In the genomic region with DNA sequence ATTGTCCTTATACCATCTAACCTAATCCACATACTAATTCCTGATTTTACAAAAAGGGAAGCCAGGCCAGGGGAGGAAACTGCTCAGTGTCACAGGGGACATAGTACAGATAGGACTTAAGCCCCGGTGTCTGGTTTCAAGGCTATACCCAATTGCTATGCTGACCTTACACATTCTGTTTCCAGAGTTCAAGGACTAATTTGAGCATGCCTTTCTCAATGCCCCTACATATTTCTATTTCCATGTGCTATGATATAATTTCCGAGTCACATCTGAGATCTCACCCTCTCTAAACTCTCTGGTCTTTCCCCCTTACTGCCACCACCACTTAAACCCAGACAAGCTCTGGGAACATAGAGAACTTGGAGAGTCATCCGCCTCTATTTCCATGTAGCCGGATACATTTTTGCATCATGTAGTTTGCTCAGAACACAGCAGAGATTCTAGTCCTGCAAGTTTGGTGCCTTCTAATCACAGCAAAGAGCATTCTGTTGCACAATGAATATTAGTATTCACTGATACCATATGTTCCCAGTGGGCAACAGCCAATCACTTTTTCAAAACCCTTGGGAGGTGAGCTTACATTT, we compare ENCODE assay signal across 1 cellular context.
TF ChIP-seq lines count a peak whose summit lies in the region.

No MANE protein-coding gene starts in this region.

TF ChIP-seq in HepG2, 621 proteins besides CTCF, POLR2A, EP300 and RAD21 (continued from another document and continues in another):
- TF ChIP-seq, protein P1, sequence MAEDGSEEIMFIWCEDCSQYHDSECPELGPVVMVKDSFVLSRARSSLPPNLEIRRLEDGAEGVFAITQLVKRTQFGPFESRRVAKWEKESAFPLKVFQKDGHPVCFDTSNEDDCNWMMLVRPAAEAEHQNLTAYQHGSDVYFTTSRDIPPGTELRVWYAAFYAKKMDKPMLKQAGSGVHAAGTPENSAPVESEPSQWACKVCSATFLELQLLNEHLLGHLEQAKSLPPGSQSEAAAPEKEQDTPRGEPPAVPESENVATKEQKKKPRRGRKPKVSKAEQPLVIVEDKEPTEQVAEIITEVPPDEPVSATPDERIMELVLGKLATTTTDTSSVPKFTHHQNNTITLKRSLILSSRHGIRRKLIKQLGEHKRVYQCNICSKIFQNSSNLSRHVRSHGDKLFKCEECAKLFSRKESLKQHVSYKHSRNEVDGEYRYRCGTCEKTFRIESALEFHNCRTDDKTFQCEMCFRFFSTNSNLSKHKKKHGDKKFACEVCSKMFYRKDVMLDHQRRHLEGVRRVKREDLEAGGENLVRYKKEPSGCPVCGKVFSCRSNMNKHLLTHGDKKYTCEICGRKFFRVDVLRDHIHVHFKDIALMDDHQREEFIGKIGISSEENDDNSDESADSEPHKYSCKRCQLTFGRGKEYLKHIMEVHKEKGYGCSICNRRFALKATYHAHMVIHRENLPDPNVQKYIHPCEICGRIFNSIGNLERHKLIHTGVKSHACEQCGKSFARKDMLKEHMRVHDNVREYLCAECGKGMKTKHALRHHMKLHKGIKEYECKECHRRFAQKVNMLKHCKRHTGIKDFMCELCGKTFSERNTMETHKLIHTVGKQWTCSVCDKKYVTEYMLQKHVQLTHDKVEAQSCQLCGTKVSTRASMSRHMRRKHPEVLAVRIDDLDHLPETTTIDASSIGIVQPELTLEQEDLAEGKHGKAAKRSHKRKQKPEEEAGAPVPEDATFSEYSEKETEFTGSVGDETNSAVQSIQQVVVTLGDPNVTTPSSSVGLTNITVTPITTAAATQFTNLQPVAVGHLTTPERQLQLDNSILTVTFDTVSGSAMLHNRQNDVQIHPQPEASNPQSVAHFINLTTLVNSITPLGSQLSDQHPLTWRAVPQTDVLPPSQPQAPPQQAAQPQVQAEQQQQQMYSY (CRISPR knock-in tag; IDR thresholded peaks at IDR 0.05) = no peak
- TF ChIP-seq SSRP1 (CRISPR knock-in tag; IDR thresholded peaks at IDR 0.05) (no peak), ZGPAT (CRISPR knock-in tag; IDR thresholded peaks at IDR 0.05) (no peak), GLI4 (CRISPR knock-in tag; IDR thresholded peaks at IDR 0.05; ENCODE audit: borderline replicate concordance) (no peak), ATAD3A (CRISPR knock-in tag; IDR thresholded peaks at IDR 0.05) (no peak), ZNF781 (CRISPR knock-in tag; IDR thresholded peaks at IDR 0.05; ENCODE audit: borderline replicate concordance, not compliant biosample characterization) (no peak), ZNF775 (CRISPR knock-in tag; IDR thresholded peaks at IDR 0.05; ENCODE audit: borderline replicate concordance) (no peak), FOXJ3 (CRISPR knock-in tag; IDR thresholded peaks at IDR 0.05; ENCODE audit: borderline replicate concordance) (peak; percentile 67; the same call in 1 of the 2 replicates), SIN3B (IDR thresholded peaks at IDR 0.05; ENCODE audit: low read length) (no peak), THAP7 (CRISPR knock-in tag; IDR thresholded peaks at IDR 0.05) (no peak), ZNF512B (CRISPR knock-in tag; IDR thresholded peaks at IDR 0.05; ENCODE audit: borderline replicate concordance) (no peak), YY1 (IDR thresholded peaks at IDR 0.05; ENCODE audit: insufficient read depth, insufficient replicate concordance, low read depth, low read length) (no peak), SP5 (CRISPR knock-in tag; IDR thresholded peaks at IDR 0.05; ENCODE audit: borderline replicate concordance, low read depth) (no peak), SAFB2 (CRISPR knock-in tag; IDR thresholded peaks at IDR 0.05; ENCODE audit: borderline replicate concordance, low read depth) (no peak), NFYB (CRISPR knock-in tag; IDR thresholded peaks at IDR 0.05) (no peak), ZNF367 (CRISPR knock-in tag; IDR thresholded peaks at IDR 0.05; ENCODE audit: borderline replicate concordance) (no peak), PHF21A (CRISPR knock-in tag; IDR thresholded peaks at IDR 0.05) (0 out of 2 replicates have a peak, but pooled peaks have one; percentile 22), ZFAT (CRISPR knock-in tag; conservative IDR thresholded peaks at IDR 0.05) (no peak), MED8 (CRISPR knock-in tag; IDR thresholded peaks at IDR 0.05; ENCODE audit: insufficient replicate concordance) (no peak), PATZ1 (CRISPR knock-in tag; IDR thresholded peaks at IDR 0.05) (no peak), ZNF282 (IDR thresholded peaks at IDR 0.05; ENCODE audit: partially characterized antibody) (no peak), LCORL (IDR thresholded peaks at IDR 0.05) (peak; percentile 76; the same call in 1 of the 2 replicates), LCORL (CRISPR knock-in tag; IDR thresholded peaks at IDR 0.05) (0 out of 2 replicates have a peak, but pooled peaks have one; percentile 53), ZNF558 (CRISPR knock-in tag; IDR thresholded peaks at IDR 0.05; ENCODE audit: borderline replicate concordance) (no peak), KLF6 (CRISPR knock-in tag; IDR thresholded peaks at IDR 0.05) (no peak), MYNN (CRISPR knock-in tag; IDR thresholded peaks at IDR 0.05; ENCODE audit: low read depth) (no peak), GPBP1L1 (CRISPR knock-in tag; IDR thresholded peaks at IDR 0.05) (no peak), ZNF33A (CRISPR knock-in tag; IDR thresholded peaks at IDR 0.05; ENCODE audit: borderline replicate concordance) (no peak), NFE2L2 (IDR thresholded peaks at IDR 0.05; ENCODE audit: low read length) (no peak), GFI1 (CRISPR knock-in tag; IDR thresholded peaks at IDR 0.05; ENCODE audit: borderline replicate concordance) (peak; percentile 70), DNMT1 (CRISPR knock-in tag; IDR thresholded peaks at IDR 0.05) (no peak), ZFP82 (CRISPR knock-in tag; IDR thresholded peaks at IDR 0.05; ENCODE audit: borderline replicate concordance) (no peak), REXO4 (CRISPR knock-in tag; IDR thresholded peaks at IDR 0.05; ENCODE audit: borderline replicate concordance) (no peak), ZC3H4 (CRISPR knock-in tag; IDR thresholded peaks at IDR 0.05; ENCODE audit: borderline replicate concordance) (no peak)
- TF ChIP-seq, protein P2, sequence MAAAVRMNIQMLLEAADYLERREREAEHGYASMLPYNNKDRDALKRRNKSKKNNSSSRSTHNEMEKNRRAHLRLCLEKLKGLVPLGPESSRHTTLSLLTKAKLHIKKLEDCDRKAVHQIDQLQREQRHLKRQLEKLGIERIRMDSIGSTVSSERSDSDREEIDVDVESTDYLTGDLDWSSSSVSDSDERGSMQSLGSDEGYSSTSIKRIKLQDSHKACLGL (CRISPR knock-in tag; IDR thresholded peaks at IDR 0.05) = no peak
- TF ChIP-seq, protein P3, sequence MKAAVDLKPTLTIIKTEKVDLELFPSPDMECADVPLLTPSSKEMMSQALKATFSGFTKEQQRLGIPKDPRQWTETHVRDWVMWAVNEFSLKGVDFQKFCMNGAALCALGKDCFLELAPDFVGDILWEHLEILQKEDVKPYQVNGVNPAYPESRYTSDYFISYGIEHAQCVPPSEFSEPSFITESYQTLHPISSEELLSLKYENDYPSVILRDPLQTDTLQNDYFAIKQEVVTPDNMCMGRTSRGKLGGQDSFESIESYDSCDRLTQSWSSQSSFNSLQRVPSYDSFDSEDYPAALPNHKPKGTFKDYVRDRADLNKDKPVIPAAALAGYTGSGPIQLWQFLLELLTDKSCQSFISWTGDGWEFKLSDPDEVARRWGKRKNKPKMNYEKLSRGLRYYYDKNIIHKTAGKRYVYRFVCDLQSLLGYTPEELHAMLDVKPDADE (CRISPR knock-in tag; IDR thresholded peaks at IDR 0.05) = no peak
- TF ChIP-seq, protein P4, sequence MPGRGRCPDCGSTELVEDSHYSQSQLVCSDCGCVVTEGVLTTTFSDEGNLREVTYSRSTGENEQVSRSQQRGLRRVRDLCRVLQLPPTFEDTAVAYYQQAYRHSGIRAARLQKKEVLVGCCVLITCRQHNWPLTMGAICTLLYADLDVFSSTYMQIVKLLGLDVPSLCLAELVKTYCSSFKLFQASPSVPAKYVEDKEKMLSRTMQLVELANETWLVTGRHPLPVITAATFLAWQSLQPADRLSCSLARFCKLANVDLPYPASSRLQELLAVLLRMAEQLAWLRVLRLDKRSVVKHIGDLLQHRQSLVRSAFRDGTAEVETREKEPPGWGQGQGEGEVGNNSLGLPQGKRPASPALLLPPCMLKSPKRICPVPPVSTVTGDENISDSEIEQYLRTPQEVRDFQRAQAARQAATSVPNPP (CRISPR knock-in tag; IDR thresholded peaks at IDR 0.05) = no peak
- TF ChIP-seq, protein P5, sequence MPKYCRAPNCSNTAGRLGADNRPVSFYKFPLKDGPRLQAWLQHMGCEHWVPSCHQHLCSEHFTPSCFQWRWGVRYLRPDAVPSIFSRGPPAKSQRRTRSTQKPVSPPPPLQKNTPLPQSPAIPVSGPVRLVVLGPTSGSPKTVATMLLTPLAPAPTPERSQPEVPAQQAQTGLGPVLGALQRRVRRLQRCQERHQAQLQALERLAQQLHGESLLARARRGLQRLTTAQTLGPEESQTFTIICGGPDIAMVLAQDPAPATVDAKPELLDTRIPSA (CRISPR knock-in tag; IDR thresholded peaks at IDR 0.05; ENCODE audit: borderline replicate concordance) = no peak
